Comparison of ENCODE assay signal across 30 cellular contexts in the genomic region with DNA sequence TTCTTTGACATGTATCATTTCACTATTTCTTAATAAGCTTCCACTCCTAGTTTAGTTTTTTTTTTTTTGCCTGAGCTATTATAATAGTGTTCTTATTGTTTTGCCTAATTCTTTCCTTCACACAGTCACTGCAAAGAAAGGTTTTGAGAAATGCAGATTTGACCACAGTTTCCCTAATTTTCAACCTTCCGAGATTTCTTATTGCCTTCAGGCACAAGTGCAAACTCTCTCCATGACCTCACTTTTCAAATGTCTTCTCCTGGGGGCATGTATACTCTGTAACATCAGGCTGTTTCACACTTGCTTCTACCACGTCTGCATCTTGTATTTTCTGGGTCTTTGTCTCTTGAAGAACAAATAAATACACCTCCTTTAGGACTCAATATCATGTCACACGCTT.
DNase-seq lines count a peak whose midpoint lies in the region; ATAC-seq and TF ChIP-seq lines count a peak whose summit lies in the region.
"Had no signal": no experiment of that assay in that cellular context is flagged by ENCODE, and none has a peak within 500 bp of the region (broad histone marks: within the 10 kb centered on the region; RNA-seq: fewer than 3 reads in every experiment).

No MANE protein-coding gene starts in this region.

- ATAC-seq in IMR-90 (ENCODE audit: low read depth) (no peak), T-cell (replicated peaks in 1 of 4) (no peak)
- ATAC-seq: activated CD4-positive, alpha-beta T cell treated with anti-CD3 and anti-CD28 coated beads for 36 hours; body of pancreas; heart right ventricle; pancreas had no signal

- no peaks in the 10 kb centered on the region for H3K36me3 ChIP-seq in IMR-90 (ENCODE audit: control insufficient read depth, insufficient read depth, low read length)
- no peaks in the 10 kb centered on the region for H3K36me3 ChIP-seq in mesendoderm (ENCODE audit: control insufficient read depth, insufficient read depth, low read length)
- H3K36me3 ChIP-seq: heart right ventricle, pancreas, right atrium auricular region, suprapubic skin had no signal

- no peak overlapping the region for H4K5ac ChIP-seq in IMR-90 (ENCODE audit: low read depth, low read length)
- H4K5ac ChIP-seq in mesendoderm (ENCODE audit: low read length) = no peak overlapping the region

- H3K36me3 Mint-ChIP-seq in CD14-positive monocyte (no peaks in the 10 kb centered on the region), T-cell (no peaks in the 10 kb centered on the region)

- H3K4me1 Mint-ChIP-seq in CD14-positive monocyte (peaks cover 36% of the 10 kb centered on the region), T-cell (no peaks in the 10 kb centered on the region)
- H3K4me1 Mint-ChIP-seq: activated CD4-positive, alpha-beta T cell treated with anti-CD3 and anti-CD28 coated beads for 36 hours had no signal

- no TSS peak for BruUV-seq in IMR-90 (replicated peaks; lab: Mats Ljungman, UMichigan)

- H3K18ac ChIP-seq in IMR-90 (ENCODE audit: low read depth, low read length) (no peak overlapping the region), mesendoderm (ENCODE audit: low read length) (no peak overlapping the region)

- H4K91ac ChIP-seq in IMR-90 (ENCODE audit: insufficient read depth, low read depth, low read length) = no peak overlapping the region

- H4K20me1 ChIP-seq in IMR-90 (ENCODE audit: insufficient read depth, low read length) = no peaks in the 10 kb centered on the region

- H3K9me3 Mint-ChIP-seq in CD14-positive monocyte (peaks cover 0 to 4% (median 0%) of the 10 kb centered on the region in 7 donors), T-cell (no peaks in the 10 kb centered on the region)
- H3K9me3 Mint-ChIP-seq: activated T-helper 2 cell treated with anti-CD3 and anti-CD28 coated beads, Interferon-gamma antibody, Interleukin-2, Interleukin-4, amounts not matched to agents 10 μg/mL and 5 μg/mL and 100 μg/mL, durations not matched to agents 14 hours and 24 hours and 36 hours; CD4-positive, alpha-beta T cell; nephron had no signal

- H3K23ac ChIP-seq in IMR-90 (ENCODE audit: low read depth, low read length) (no peak overlapping the region), mesendoderm (ENCODE audit: low read length) (no peak overlapping the region)

- 0 out of 2 replicates have a peak, but pooled peaks cover 2% of the 10 kb centered on the region for H3K9me1 ChIP-seq in IMR-90 (ENCODE audit: insufficient read depth, low read length)

- TF ChIP-seq CTCF in CD14-positive monocyte (IDR thresholded peaks at IDR 0.05) = no peak
- no peak for TF ChIP-seq CTCF in IMR-90 (conservative IDR thresholded peaks at IDR 0.05; ENCODE audit: low read depth, low read length)

- CTCF ChIA-PET in IMR-90 (lab: Yijun Ruan, JAX) (no interaction called here), T-cell (lab: Charles Lee) (interaction anchor here (0.6 to 1.1 kb wide), 3 partner anchors 13 to 303 kb away, joined by 6 read pairs; no protein-coding TSS in a partner anchor)

- no peaks in the 10 kb centered on the region for H3K27me3 ChIP-seq in IMR-90 (ENCODE audit: control insufficient read depth, insufficient read depth, low read length)
- no peaks in the 10 kb centered on the region for H3K27me3 ChIP-seq in mesendoderm (ENCODE audit: insufficient read depth, low read length, poor library complexity)
- H3K27me3 ChIP-seq: body of pancreas, heart right ventricle, pancreas, right atrium auricular region, suprapubic skin had no signal

- H3K27ac ChIP-seq in IMR-90 (ENCODE audit: insufficient read depth, low read length) (no peak overlapping the region), mesendoderm (ENCODE audit: low read depth, low read length) (no peak overlapping the region)
- H3K27ac ChIP-seq: body of pancreas, dorsolateral prefrontal cortex, heart right ventricle, KMS-11, pancreas, right atrium auricular region, suprapubic skin, VCaP had no signal

- H2BK5ac ChIP-seq in IMR-90 (ENCODE audit: low read depth, low read length, poor library complexity, severe bottlenecking) (no peak overlapping the region), mesendoderm (ENCODE audit: low read length) (no peak overlapping the region)

- no peaks in the 10 kb centered on the region for H3K79me2 ChIP-seq in mesendoderm (ENCODE audit: control insufficient read depth, insufficient read depth, low read length)

- H3K27me3 Mint-ChIP-seq in CD14-positive monocyte (ENCODE audit: low read depth in 3 of 3) = peaks cover 0 to 3% (median 2%) of the 10 kb centered on the region in 3 donors
- peaks cover 1 to 6% of the 10 kb centered on the region in 2 donors for H3K27me3 Mint-ChIP-seq in T-cell

- H3K56ac ChIP-seq in IMR-90 (ENCODE audit: extremely low read depth, insufficient read depth, low read length) = no peak overlapping the region
- no peak overlapping the region for H3K56ac ChIP-seq in mesendoderm (ENCODE audit: low read length)

- in situ Hi-C loops in IMR-90 (cut with MboI; ENCODE audit: low sequenced_read_pairs) = no loop called here

- DNase-seq in CD14-positive monocyte (ENCODE audit: low spot score) = no peak
- no peak for DNase-seq in IMR-90
- DNase-seq in RPMI7951 (ENCODE audit: low read depth) = peak; percentile 49
- DNase-seq in mesendoderm = peak; percentile 22
- DNase-seq in T-cell = no peak
- DNase-seq in C1 segment of cervical spinal cord (lab: John Stamatoyannopoulos, UW) = no peak
- DNase-seq in DMS79 treated with DMSO at 0.1 percent for 48 hours (lab: John Stamatoyannopoulos, UW) = no peak
- no peak for DNase-seq in NCI-H1436 (lab: John Stamatoyannopoulos, UW)
- DNase-seq: activated CD4-positive, alpha-beta T cell treated with anti-CD3 and anti-CD28 coated beads for 36 hours; activated naive CD4-positive, alpha-beta T cell treated with anti-CD3 and anti-CD28 coated beads, Interleukin-2, amount 50 U/mL, for 16 hours; body of pancreas; CD4-positive, alpha-beta T cell; dorsolateral prefrontal cortex; H7; heart right ventricle; NCI-H1092; NCI-H1694 treated with DMSO at 0.1 percent for 48 hours; NCI-H446; NCI-H82; pancreas; SHP77 treated with DMSO at 0.1 percent for 48 hours; stimulated activated naive CD4-positive, alpha-beta T cell treated with Interleukin-2 at 50 U/mL for 16 hours; T1000 had no signal

- H3K4me3 Mint-ChIP-seq in CD14-positive monocyte (peak overlapping the region in 1 of 2 donors; percentile 19), T-cell (no peak overlapping the region)
- H3K4me3 Mint-ChIP-seq: activated CD4-positive, alpha-beta T cell treated with anti-CD3 and anti-CD28 coated beads for 36 hours; CD4-positive, alpha-beta T cell; nephron had no signal

- 0 out of 2 replicates have a peak overlapping the region, but pooled peaks have one; percentile 51 for H2AK5ac ChIP-seq in IMR-90 (ENCODE audit: low read depth, low read length)
- H2AK5ac ChIP-seq in mesendoderm (ENCODE audit: low read length) = no peak overlapping the region

- no peak overlapping the region for H3K4me3 ChIP-seq in IMR-90 (ENCODE audit: insufficient read depth, low read depth, low read length)
- H3K4me3 ChIP-seq in mesendoderm (ENCODE audit: low read length) = no peak overlapping the region
- H3K4me3 ChIP-seq: body of pancreas, dorsolateral prefrontal cortex, heart right ventricle, pancreas, right atrium auricular region, smooth muscle cell, suprapubic skin had no signal

- H3K27ac Mint-ChIP-seq in CD14-positive monocyte (peak overlapping the region; percentile 1 to 70 (median 28)), T-cell (no peak overlapping the region)
- H3K27ac Mint-ChIP-seq: activated CD4-positive, alpha-beta T cell treated with anti-CD3 and anti-CD28 coated beads for 36 hours; activated T-helper 2 cell treated with anti-CD3 and anti-CD28 coated beads, Interferon-gamma antibody, Interleukin-2, Interleukin-4, amounts not matched to agents 10 μg/mL and 5 μg/mL and 100 μg/mL, durations not matched to agents 14 hours and 24 hours and 36 hours; CD4-positive, alpha-beta T cell; nephron had no signal

- H2AK9ac ChIP-seq in IMR-90 (replicated peaks; ENCODE audit: low read depth, low read length, poor library complexity) = no peak overlapping the region

- WGBS in IMR-90 (ENCODE audit: extremely low coverage in 2 of 2, insufficient read length in 1 of 2), 2 experiments = no CpG with 5 or more reads among the region's 3 CpGs
- no CpG with 5 or more reads among the region's 3 CpGs for WGBS in mesendoderm (ENCODE audit: extremely low coverage, insufficient coverage, low lambda C conversion rate)

- H3K9me3 ChIP-seq in IMR-90 (ENCODE audit: control insufficient read depth, insufficient read depth, low read length) = no peaks in the 10 kb centered on the region
- H3K9me3 ChIP-seq: body of pancreas, heart right ventricle, pancreas, right atrium auricular region, suprapubic skin had no signal

- no peak for TF ChIP-seq RAD21 in IMR-90 (IDR thresholded peaks at IDR 0.05; ENCODE audit: low read length)

- intact Hi-C loops in CD14-positive monocyte (cut with micrococcal nuclease) (loop anchor here (10.0 kb wide), 1 partner anchor 51 kb away; no protein-coding TSS in a partner anchor), IMR-90 (cut with micrococcal nuclease) (no loop called here)

- no peak for TF ChIP-seq POLR2A in IMR-90 (IDR thresholded peaks at IDR 0.05; ENCODE audit: low read depth, low read length)

- no peak overlapping the region for H3K4me2 ChIP-seq in IMR-90 (ENCODE audit: low read depth, low read length)
- no peak overlapping the region for H3K4me2 ChIP-seq in mesendoderm (ENCODE audit: low read length)
- H3K4me2 ChIP-seq: KMS-11, smooth muscle cell had no signal

- H3K9ac ChIP-seq in IMR-90 (ENCODE audit: low read depth, low read length) (no peak overlapping the region), mesendoderm (ENCODE audit: low read length) (no peak overlapping the region)
- H3K9ac ChIP-seq: KMS-11 had no signal

- H2BK120ac ChIP-seq in IMR-90 (ENCODE audit: low read depth, low read length) (no peak overlapping the region), mesendoderm (ENCODE audit: low read depth, low read length) (no peak overlapping the region)

- H3K4ac ChIP-seq in IMR-90 (ENCODE audit: low read depth, low read length) = no peak overlapping the region
- H3K4ac ChIP-seq in mesendoderm (ENCODE audit: low read depth, low read length) = no peak overlapping the region

- dilution Hi-C loops in IMR-90 (cut with HindIII; ENCODE audit: low sequenced_read_pairs, unreplicated experiment) = no loop called here

- H2BK15ac ChIP-seq in IMR-90 (ENCODE audit: low read depth, low read length) (no peak overlapping the region; the same call in 2 of the 3 replicates), mesendoderm (replicated peaks; ENCODE audit: low read depth) (no peak overlapping the region)

- no peak overlapping the region for H3K14ac ChIP-seq in IMR-90 (replicated peaks; ENCODE audit: low read depth, low read length)

- POLR2A ChIA-PET in IMR-90 (lab: Charles Lee; ENCODE audit: unreplicated experiment) (no interaction called here), T-cell (lab: Charles Lee) (no interaction called here)

- H3K79me1 ChIP-seq in IMR-90 (ENCODE audit: low read depth in 1 of 2, low read length in 2 of 2) (no peaks in the 10 kb centered on the region), mesendoderm (ENCODE audit: low read length) (no peaks in the 10 kb centered on the region)

- no peak overlapping the region for H2AFZ ChIP-seq in IMR-90 (replicated peaks; ENCODE audit: low read length, poor library complexity)

- peaks cover 3% of the 10 kb centered on the region; the same call in 1 of the 2 replicates for H3K4me1 ChIP-seq in IMR-90 (ENCODE audit: control insufficient read depth, insufficient read depth, low read length)
- H3K4me1 ChIP-seq in mesendoderm (ENCODE audit: control insufficient read depth, low read depth, low read length) = no peaks in the 10 kb centered on the region

- no peak overlapping the region for H2BK20ac ChIP-seq in IMR-90 (ENCODE audit: low read depth, low read length)

- H4K8ac ChIP-seq in IMR-90 (ENCODE audit: low read depth in 2 of 2, low read length in 2 of 2) (no peak overlapping the region), mesendoderm (ENCODE audit: low read depth, low read length) (no peak overlapping the region)

Comparison
In these comparisons a context has a peak if more than half of its experiments do, and no peak if none do; other contexts are left out.
1. DNase-seq: peak in RPMI7951 (single experiment) and mesendoderm (single experiment); none in CD14-positive monocyte (single experiment), IMR-90 (single experiment), T-cell (0 of 34), C1 segment of cervical spinal cord (0 of 14), DMS79 treated with DMSO at 0.1 percent for 48 hours (single experiment) and NCI-H1436 (single experiment).
2. H3K27ac Mint-ChIP-seq: peak in CD14-positive monocyte (7 of 7); none in T-cell (0 of 2).